Comparison of ENCODE assay signal across 1 cellular context in genomic region chr4:38319456-38320348, GRCh38.
TF ChIP-seq lines count a peak whose summit lies in the region.

No MANE protein-coding gene starts in this region.

TF ChIP-seq in GM12878, 131 proteins besides CTCF, POLR2A, EP300 and RAD21 (continued from another document and continues in another):
- TF ChIP-seq ZNF592 (IDR thresholded peaks at IDR 0.05) (no peak), RUNX3 (IDR thresholded peaks at IDR 0.05; ENCODE audit: low read length) (peak; percentile 43; the same call in 1 of the 2 replicates), ZZZ3 (IDR thresholded peaks at IDR 0.05; ENCODE audit: control insufficient read depth, insufficient read length, low read depth) (no peak), BCLAF1 (IDR thresholded peaks at IDR 0.05) (no peak), RAD51 (IDR thresholded peaks at IDR 0.05) (peak; percentile 28; the same call in 1 of the 2 replicates), PRDM15 (CRISPR knock-in tag; IDR thresholded peaks at IDR 0.05) (no peak), ATF3 (IDR thresholded peaks at IDR 0.05; ENCODE audit: borderline replicate concordance, extremely low read depth, low read depth, low read length) (no peak), KLF5 (IDR thresholded peaks at IDR 0.05; ENCODE audit: partially characterized antibody) (no peak), YY1 (IDR thresholded peaks at IDR 0.05; ENCODE audit: low read depth, low read length) (peak; percentile 81), TARDBP (IDR thresholded peaks at IDR 0.05; ENCODE audit: borderline replicate concordance) (no peak), YBX1 (IDR thresholded peaks at IDR 0.05) (no peak), NR2C1 (IDR thresholded peaks at IDR 0.05) (no peak), WRNIP1 (IDR thresholded peaks at IDR 0.05; ENCODE audit: borderline replicate concordance, low read depth, low read length) (no peak), HSF1 (IDR thresholded peaks at IDR 0.05; ENCODE audit: low read depth, low read length) (no peak), SUPT20H (IDR thresholded peaks at IDR 0.05; ENCODE audit: borderline replicate concordance, control insufficient read depth, low read depth, low read length) (no peak), IRF4 (IDR thresholded peaks at IDR 0.05; ENCODE audit: low read depth, low read length) (0 out of 2 replicates have a peak, but pooled peaks have one; percentile 23), ATF7 (IDR thresholded peaks at IDR 0.05; ENCODE audit: low read depth) (no peak), ATF2 (IDR thresholded peaks at IDR 0.05; ENCODE audit: low read length) (peak; percentile 30; the same call in 1 of the 2 replicates), SPI1 (IDR thresholded peaks at IDR 0.05; ENCODE audit: borderline replicate concordance, insufficient read depth, low read depth, low read length) (no peak), MEF2B (IDR thresholded peaks at IDR 0.05; ENCODE audit: partially characterized antibody, poor library complexity, severe bottlenecking) (no peak), NKRF (conservative IDR thresholded peaks at IDR 0.05) (no peak), POLR2AphosphoS5 (IDR thresholded peaks at IDR 0.05; ENCODE audit: low read length) (no peak), ETV6 (conservative IDR thresholded peaks at IDR 0.05 in 1 of 2, IDR thresholded peaks at IDR 0.05 in 1 of 2; ENCODE audit: borderline replicate concordance in 1 of 2, low read depth in 1 of 2) (peak in 1 of 2 experiments; percentile 63; a peak in 2 of 4 replicates), GATAD2B (conservative IDR thresholded peaks at IDR 0.05; ENCODE audit: low read depth) (peak; percentile 34; the same call in 1 of the 2 replicates), BCL3 (IDR thresholded peaks at IDR 0.05; ENCODE audit: borderline replicate concordance, insufficient read depth, low read depth, low read length, poor library complexity, severe bottlenecking) (no peak), RFX5 (IDR thresholded peaks at IDR 0.05; ENCODE audit: low read depth, low read length) (no peak), USF2 (IDR thresholded peaks at IDR 0.05; ENCODE audit: borderline replicate concordance, low read depth, low read length) (no peak), CBFB (IDR thresholded peaks at IDR 0.05; ENCODE audit: low read depth) (0 out of 2 replicates have a peak, but pooled peaks have one; percentile 11), NFXL1 (IDR thresholded peaks at IDR 0.05; ENCODE audit: borderline replicate concordance) (no peak), PKNOX1 (IDR thresholded peaks at IDR 0.05) (no peak), MXI1 (IDR thresholded peaks at IDR 0.05; ENCODE audit: low read depth, low read length) (0 out of 2 replicates have a peak, but pooled peaks have one; percentile 9), IRF3 (IDR thresholded peaks at IDR 0.05) (no peak), EED (IDR thresholded peaks at IDR 0.05; ENCODE audit: low read depth) (0 out of 2 replicates have a peak, but pooled peaks have one; percentile 60)
